ENCODE assay signal across 14 cellular contexts in genomic region chr5:84437673-84438315, GRCh38. TPM values are rescaled to one million over a fixed set of nuclear protein-coding genes. Genes with fewer than 3 reads are reported as not detected.
DNase-seq lines count a peak whose midpoint lies in the region; ATAC-seq and TF ChIP-seq lines count a peak whose summit lies in the region.
"Had no signal": no experiment of that assay in that cellular context is flagged by ENCODE, and none has a peak within 500 bp of the region (broad histone marks: within the 10 kb centered on the region; RNA-seq: fewer than 3 reads in every experiment).

No MANE protein-coding gene starts in this region.

- intact Hi-C loops in vagina (cut with DNase I): no loop called here

- H3K9me3 ChIP-seq in vagina: no peaks in the 10 kb centered on the region

- no peaks in the 10 kb centered on the region for H3K36me3 ChIP-seq in vagina

- H3K4me3 ChIP-seq in skeletal muscle cell (ENCODE audit: low read depth, low read length) (no peak overlapping the region), vagina (no peak overlapping the region)

- no peak for TF ChIP-seq POLR2A in vagina (IDR thresholded peaks at IDR 0.05)

- H3K27ac ChIP-seq in epithelial cell of prostate: no peak overlapping the region
- H3K27ac ChIP-seq in vagina: no peak overlapping the region
- H3K27ac ChIP-seq: HL-60 had no signal

- peak; percentile 51 for DNase-seq in GM03348 (ENCODE audit: low spot score)
- DNase-seq in RPMI7951 (ENCODE audit: low read depth): peak; percentile 79
- peak; percentile 34 for DNase-seq in epithelial cell of prostate (ENCODE audit: low read depth, low spot score)
- peak; percentile 40 for DNase-seq in skeletal muscle cell (ENCODE audit: low read depth)
- no peak for DNase-seq in cerebellar cortex (ENCODE audit: low spot score)
- no peak for DNase-seq in NCI-H146 treated with DMSO at 0.1 percent for 48 hours (lab: John Stamatoyannopoulos, UW; ENCODE audit: unreplicated experiment)
- no peak for DNase-seq in vagina (ENCODE audit: extremely low spot score in 2 of 2)
- DNase-seq: activated CD8-positive, alpha-beta memory T cell treated with anti-CD3 and anti-CD28 coated beads, Interleukin-2, amount 10 ng/mL, durations not matched to agents 7 days and 5 days; islet precursor cell; NCI-H1417; nephron progenitor cell had no signal

- H3K27me3 ChIP-seq in vagina: no peaks in the 10 kb centered on the region

- no peak for ATAC-seq in HG03135 (IDR thresholded peaks at IDR 0.05; ENCODE audit: unreplicated experiment)
- ATAC-seq: activated CD8-positive, alpha-beta memory T cell treated with anti-CD3 and anti-CD28 coated beads, Interleukin-2, amount 10 ng/mL, durations not matched to agents 7 days and 5 days had no signal

- H3K4me1 ChIP-seq in vagina: no peaks in the 10 kb centered on the region

- TF ChIP-seq CTCF in vagina (IDR thresholded peaks at IDR 0.05): no peak

RNA-seq across cellular contexts. Expression of gene EDIL3, which starts 53.1 kb away (rescaled TPM):
- 45.8 and 58.4 TPM in 2 replicates for total RNA-seq in RPMI7951 (2014; rRNA removed; shearing (Covaris generic))
- 15.2 TPM for total RNA-seq in vagina
- total RNA-seq: activated CD8-positive, alpha-beta memory T cell treated with anti-CD3 and anti-CD28 coated beads, Interleukin-2, amount 10 ng/mL, durations not matched to agents 7 days and 5 days; T-helper 2 cell treated with Interferon-gamma antibody and Interleukin-4, amounts not matched to agents 100 ng/mL and 5 ng/mL, for 36 hours had no signal

Comparison
In these comparisons a context has a peak if more than half of its experiments do, and no peak if none do; other contexts are left out.
1. DNase-seq: peak in GM03348 (single experiment), RPMI7951 (single experiment), epithelial cell of prostate (single experiment) and skeletal muscle cell (single experiment); none in cerebellar cortex (single experiment), NCI-H146 treated with DMSO at 0.1 percent for 48 hours (single experiment) and vagina (0 of 2).